Comparison of ENCODE assay signal across 9 cellular contexts in genomic region chr1:248818505-248819374, GRCh38. TPM values are rescaled to one million over a fixed set of nuclear protein-coding genes. Genes with fewer than 3 reads are reported as not detected.
DNase-seq lines count a peak whose midpoint lies in the region; ATAC-seq, FAIRE-seq and TF ChIP-seq lines count a peak whose summit lies in the region.
"Had no signal": no experiment of that assay in that cellular context is flagged by ENCODE, and none has a peak within 500 bp of the region (broad histone marks: within the 10 kb centered on the region; RNA-seq: fewer than 3 reads in every experiment).

No MANE protein-coding gene starts in this region.

- no peak overlapping the region for H4K91ac ChIP-seq in H9 (ENCODE audit: insufficient read length, low read depth, low read length)

- H3K79me2 ChIP-seq in H9 (ENCODE audit: insufficient read depth, low read length) = no peaks in the 10 kb centered on the region; the same call in 1 of the 2 replicates

- no peak overlapping the region for H3K4me2 ChIP-seq in H9 (ENCODE audit: insufficient read depth, insufficient read length, low read length)

- no CpG with 5 or more reads among the region's 5 CpGs for WGBS in H9 (ENCODE audit: extremely low coverage, insufficient read length, low lambda C conversion rate)

- peak overlapping the region in 2 of 3 experiments; percentile 30 to 82; a peak in 3 of 7 replicates for H3K27ac Mint-ChIP-seq in H9
- H3K27ac Mint-ChIP-seq in activated T-helper 1 cell treated with anti-CD3 and anti-CD28 coated beads, Interleukin-12 subunit alpha, Interleukin-12 subunit beta, Interleukin-2, Interleukin-4 antibody, amounts not matched to agents 30 ng/mL and 10 ng/mL and 1 ng/mL, durations not matched to agents 14 hours and 24 hours and 36 hours = peak overlapping the region; percentile 56
- peak overlapping the region; percentile 60 to 91 (median 78) for H3K27ac Mint-ChIP-seq in naive thymus-derived CD8-positive, alpha-beta T cell

- no peak overlapping the region for H4K5ac ChIP-seq in H9 (ENCODE audit: insufficient read length, low read depth, low read length)

- H3K4me1 ChIP-seq in H9 (ENCODE audit: insufficient read depth, low read length) = peaks cover 2% of the 10 kb centered on the region; the same call in 1 of the 2 replicates

- no peaks in the 10 kb centered on the region for H3K27me3 ChIP-seq in H9 (ENCODE audit: insufficient read depth, low read length)

- no peak overlapping the region for H2AK5ac ChIP-seq in H9 (ENCODE audit: insufficient read length, low read length)

- no peak overlapping the region for H3K23ac ChIP-seq in H9 (ENCODE audit: insufficient read length, low read depth, low read length)

- no peaks in the 10 kb centered on the region for H4K20me1 ChIP-seq in H9 (ENCODE audit: control insufficient read depth, insufficient read depth, insufficient read length)

- no peak overlapping the region; the same call in 1 of the 2 replicates for H3K14ac ChIP-seq in H9 (ENCODE audit: insufficient read depth, low read length)

- peaks cover 20 to 64% (median 62%) of the 10 kb centered on the region in 3 experiments for H3K36me3 Mint-ChIP-seq in H9 (ENCODE audit: insufficient read depth in 1 of 3, low read depth in 3 of 3)
- H3K36me3 Mint-ChIP-seq in activated T-helper 1 cell treated with anti-CD3 and anti-CD28 coated beads, Interleukin-12 subunit alpha, Interleukin-12 subunit beta, Interleukin-2, Interleukin-4 antibody, amounts not matched to agents 30 ng/mL and 10 ng/mL and 1 ng/mL, durations not matched to agents 14 hours and 24 hours and 36 hours (ENCODE audit: low read depth) = peaks cover 40% of the 10 kb centered on the region
- peaks cover 0 to 69% (median 18%) of the 10 kb centered on the region in 3 donors for H3K36me3 Mint-ChIP-seq in naive thymus-derived CD8-positive, alpha-beta T cell

- no peak overlapping the region for H3K56ac ChIP-seq in H9 (ENCODE audit: insufficient read length, low read depth, low read length)

- H3K4me1 Mint-ChIP-seq in H9 = peaks cover 17 to 27% of the 10 kb centered on the region in 2 experiments
- H3K4me1 Mint-ChIP-seq in activated T-helper 1 cell treated with anti-CD3 and anti-CD28 coated beads, Interleukin-12 subunit alpha, Interleukin-12 subunit beta, Interleukin-2, Interleukin-4 antibody, amounts not matched to agents 30 ng/mL and 10 ng/mL and 1 ng/mL, durations not matched to agents 14 hours and 24 hours and 36 hours (ENCODE audit: low read depth) = peaks cover 69% of the 10 kb centered on the region
- H3K4me1 Mint-ChIP-seq in naive thymus-derived CD8-positive, alpha-beta T cell = peaks cover 50 to 82% (median 80%) of the 10 kb centered on the region in 4 donors

- H3K4ac ChIP-seq in H9 (ENCODE audit: low read depth, low read length) = no peak overlapping the region

- H3K4me3 Mint-ChIP-seq in H9 = no peak overlapping the region; a peak in 1 of 5 replicates
- no peak overlapping the region for H3K4me3 Mint-ChIP-seq in activated T-helper 1 cell treated with anti-CD3 and anti-CD28 coated beads, Interleukin-12 subunit alpha, Interleukin-12 subunit beta, Interleukin-2, Interleukin-4 antibody, amounts not matched to agents 30 ng/mL and 10 ng/mL and 1 ng/mL, durations not matched to agents 14 hours and 24 hours and 36 hours
- peak overlapping the region in 8 of 10 donors; percentile 44 to 79 (median 58) for H3K4me3 Mint-ChIP-seq in naive thymus-derived CD8-positive, alpha-beta T cell

- ATAC-seq in naive thymus-derived CD8-positive, alpha-beta T cell = peak in 1 of 2 donors; percentile 53
- ATAC-seq in GM18873 (IDR thresholded peaks at IDR 0.05; ENCODE audit: low FRiP score, unreplicated experiment) (no peak), HG02970 (IDR thresholded peaks at IDR 0.05; ENCODE audit: low FRiP score, unreplicated experiment) (no peak), GM21515 (IDR thresholded peaks at IDR 0.05; ENCODE audit: unreplicated experiment) (no peak)
- ATAC-seq: PC-3 had no signal

- no peak overlapping the region for H2BK5ac ChIP-seq in H9 (ENCODE audit: insufficient read length, low read length)

- intact Hi-C loops in activated T-helper 1 cell treated with anti-CD3 and anti-CD28 coated beads, Interleukin-12 subunit alpha, Interleukin-12 subunit beta, Interleukin-2, Interleukin-4 antibody, amounts not matched to agents 30 ng/mL and 10 ng/mL and 1 ng/mL, durations not matched to agents 14 hours and 24 hours and 36 hours (cut with micrococcal nuclease) = no loop called here

- H3K23me2 ChIP-seq in H9 (ENCODE audit: insufficient read length, low read depth, low read length, poor library complexity, severe bottlenecking) = no peaks in the 10 kb centered on the region

- H3K27me3 Mint-ChIP-seq in H9 (ENCODE audit: low read depth) = no peaks in the 10 kb centered on the region
- no peaks in the 10 kb centered on the region for H3K27me3 Mint-ChIP-seq in activated T-helper 1 cell treated with anti-CD3 and anti-CD28 coated beads, Interleukin-12 subunit alpha, Interleukin-12 subunit beta, Interleukin-2, Interleukin-4 antibody, amounts not matched to agents 30 ng/mL and 10 ng/mL and 1 ng/mL, durations not matched to agents 14 hours and 24 hours and 36 hours (ENCODE audit: insufficient read depth)
- H3K27me3 Mint-ChIP-seq in naive thymus-derived CD8-positive, alpha-beta T cell = no peaks in the 10 kb centered on the region

- POLR2A ChIA-PET in naive thymus-derived CD8-positive, alpha-beta T cell (lab: Charles Lee) = interaction anchor here (0.9 to 1.3 kb wide), 2 partner anchors 19 to 45 kb away, joined by 3 to 4 read pairs; partner anchors contain the start of gene ZNF672

- no peak overlapping the region for H3K18ac ChIP-seq in H9 (ENCODE audit: insufficient read length, low read depth, low read length)

- H3K9me3 ChIP-seq in H9 (ENCODE audit: control insufficient read depth, low read depth, low read length) = no peaks in the 10 kb centered on the region

- H3K9me3 Mint-ChIP-seq in H9 = no peaks in the 10 kb centered on the region
- no peaks in the 10 kb centered on the region for H3K9me3 Mint-ChIP-seq in activated T-helper 1 cell treated with anti-CD3 and anti-CD28 coated beads, Interleukin-12 subunit alpha, Interleukin-12 subunit beta, Interleukin-2, Interleukin-4 antibody, amounts not matched to agents 30 ng/mL and 10 ng/mL and 1 ng/mL, durations not matched to agents 14 hours and 24 hours and 36 hours
- H3K9me3 Mint-ChIP-seq in naive thymus-derived CD8-positive, alpha-beta T cell = no peaks in the 10 kb centered on the region

- no peak overlapping the region for H3K27ac ChIP-seq in H9 (ENCODE audit: insufficient read length, low read depth, low read length)

- no peak overlapping the region for H2BK20ac ChIP-seq in H9 (ENCODE audit: low read depth, low read length, poor library complexity, severe bottlenecking)

- no peak overlapping the region for H2BK120ac ChIP-seq in H9 (ENCODE audit: low read depth, low read length, poor library complexity, severe bottlenecking)

- H2BK12ac ChIP-seq in H9 (ENCODE audit: insufficient read length, low read depth, low read length) = no peak overlapping the region

- H3K79me1 ChIP-seq in H9 (ENCODE audit: insufficient read depth, low read depth, low read length, poor library complexity, severe bottlenecking) = no peaks in the 10 kb centered on the region

- H2AFZ ChIP-seq in H9 (ENCODE audit: low read length) = no peak overlapping the region

- H3K9ac ChIP-seq in H9 (ENCODE audit: extremely low read depth, insufficient read length, low read length) = no peak overlapping the region

- no peak for TF ChIP-seq CTCF in H9 (conservative IDR thresholded peaks at IDR 0.05)

- peak; percentile 36 for FAIRE-seq in GM18507 (lab: Jason Lieb, UNC)

- no peak overlapping the region for H3T11ph ChIP-seq in H9 (ENCODE audit: low read length)

- no peak for DNase-seq in GM18507 (ENCODE audit: extremely low spot score, insufficient read length, low read depth)
- no peak for DNase-seq in H9
- no peak for DNase-seq in activated T-helper 1 cell treated with anti-CD3 and anti-CD28 coated beads, Interleukin-12 subunit alpha, Interleukin-12 subunit beta, Interleukin-2, Interleukin-4 antibody, amounts not matched to agents 30 ng/mL and 10 ng/mL and 1 ng/mL, durations not matched to agents 14 hours and 24 hours and 36 hours (ENCODE audit: low spot score)
- no peak for DNase-seq in naive thymus-derived CD8-positive, alpha-beta T cell
- no peak for DNase-seq in NCI-H82 (lab: John Stamatoyannopoulos, UW)
- DNase-seq: PC-3 had no signal

- no peak overlapping the region for H2BK15ac ChIP-seq in H9 (ENCODE audit: low read depth, low read length)

- no peak overlapping the region for H4K8ac ChIP-seq in H9 (replicated peaks; ENCODE audit: insufficient read length, low read depth, low read length)

RNA-seq across cellular contexts. Expression of gene SH3BP5L, which starts 7.0 kb away (rescaled TPM):
- 27.6 and 28.8 TPM in 2 replicates for total RNA-seq in H9 (2021)
- 29.0 and 30.9 TPM in 2 replicates for total RNA-seq in activated T-helper 1 cell treated with anti-CD3 and anti-CD28 coated beads, Interleukin-12 subunit alpha, Interleukin-12 subunit beta, Interleukin-2, Interleukin-4 antibody, amounts not matched to agents 30 ng/mL and 10 ng/mL and 1 ng/mL, durations not matched to agents 14 hours and 24 hours and 36 hours
- 10 to 100 TPM; 28.5 to 29.9 TPM for total RNA-seq in naive thymus-derived CD8-positive, alpha-beta T cell
- 1 to 10 TPM; 1.6 to 3.5 (median 2.6) TPM for polyA plus RNA-seq in naive thymus-derived CD8-positive, alpha-beta T cell

RNA-seq across cellular contexts. Expression of gene ZNF672, which starts 19.3 kb away (rescaled TPM):
- total RNA-seq in H9 (2021) = 28.5 and 29.4 TPM in 2 replicates
- 42.3 and 45.2 TPM in 2 replicates for total RNA-seq in activated T-helper 1 cell treated with anti-CD3 and anti-CD28 coated beads, Interleukin-12 subunit alpha, Interleukin-12 subunit beta, Interleukin-2, Interleukin-4 antibody, amounts not matched to agents 30 ng/mL and 10 ng/mL and 1 ng/mL, durations not matched to agents 14 hours and 24 hours and 36 hours
- total RNA-seq in naive thymus-derived CD8-positive, alpha-beta T cell = 10 to 100 TPM; 35.8 to 37.2 TPM
- 10 to 100 TPM; 17.9 to 25.6 (median 19.6) TPM for polyA plus RNA-seq in naive thymus-derived CD8-positive, alpha-beta T cell

RNA-seq across cellular contexts. Expression of gene ZNF692, which starts 40.1 kb away (rescaled TPM):
- 40.0 and 40.1 TPM in 2 replicates for total RNA-seq in H9 (2021)
- 89.6 and 91.0 TPM in 2 replicates for total RNA-seq in activated T-helper 1 cell treated with anti-CD3 and anti-CD28 coated beads, Interleukin-12 subunit alpha, Interleukin-12 subunit beta, Interleukin-2, Interleukin-4 antibody, amounts not matched to agents 30 ng/mL and 10 ng/mL and 1 ng/mL, durations not matched to agents 14 hours and 24 hours and 36 hours
- 10 to 100 TPM; 68.9 to 69.6 TPM for total RNA-seq in naive thymus-derived CD8-positive, alpha-beta T cell
- 1 to 10 TPM; 5.2 to 9.3 (median 5.9) TPM for polyA plus RNA-seq in naive thymus-derived CD8-positive, alpha-beta T cell

Comparison
In these comparisons a context has a peak if more than half of its experiments do, and no peak if none do; other contexts are left out.
1. H3K4me3 Mint-ChIP-seq: peak in naive thymus-derived CD8-positive, alpha-beta T cell (8 of 10); none in H9 (0 of 2) and activated T-helper 1 cell treated with anti-CD3 and anti-CD28 coated beads, Interleukin-12 subunit alpha, Interleukin-12 subunit beta, Interleukin-2, Interleukin-4 antibody, amounts not matched to agents 30 ng/mL and 10 ng/mL and 1 ng/mL, durations not matched to agents 14 hours and 24 hours and 36 hours (single experiment).
2. Peak in every context shown above with its lines, with median percentiles within 50 percentile points of each other: H3K27ac Mint-ChIP-seq.